Comparison of ENCODE assay signal across 8 cellular contexts in the genomic region with DNA sequence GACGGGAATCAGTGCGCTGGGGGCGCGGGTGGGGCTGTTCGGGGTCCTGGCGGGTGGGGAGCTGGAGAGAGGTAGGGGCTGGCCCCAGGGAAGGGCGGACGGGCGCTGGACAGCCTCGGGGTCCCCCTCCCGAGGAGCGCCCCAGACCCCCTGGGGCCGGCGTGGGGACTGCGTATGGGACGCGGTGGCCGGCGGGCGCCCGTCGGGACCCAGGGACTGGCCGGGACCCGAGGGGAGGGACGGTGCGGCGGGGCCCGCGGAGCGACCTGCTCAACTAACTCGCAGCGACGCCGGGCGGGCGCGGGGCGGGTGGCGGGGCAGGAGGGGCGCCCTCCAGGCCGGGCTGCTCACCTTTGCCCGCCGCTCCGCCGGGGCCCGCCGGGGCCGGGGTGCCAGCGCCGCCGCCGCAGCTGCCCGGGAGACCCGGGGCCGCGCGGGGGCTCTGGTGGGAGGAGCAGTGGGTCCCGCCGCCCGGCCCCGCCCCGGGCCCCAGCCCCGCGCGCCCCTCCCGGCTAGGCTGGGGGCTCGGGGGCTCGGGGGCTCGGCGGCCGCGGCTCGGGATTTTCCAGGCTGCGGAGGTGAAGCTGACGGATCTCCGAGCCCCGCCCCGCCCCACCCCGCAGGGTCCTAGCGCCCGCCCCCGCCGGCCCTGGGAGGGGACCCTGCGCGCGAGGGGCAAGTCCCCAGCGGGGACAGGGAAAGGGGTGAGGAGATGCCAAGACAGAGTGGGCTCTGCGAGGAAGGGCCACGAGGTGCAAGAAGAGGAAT. TPM values are rescaled to one million over a fixed set of nuclear protein-coding genes. Genes with fewer than 3 reads are reported as not detected.
A peak's percentile ranks its signal among the peaks of the same experiment; 100 is the strongest.
DNase-seq lines count a peak whose midpoint lies in the region; ATAC-seq, FAIRE-seq and TF ChIP-seq lines count a peak whose summit lies in the region.

No MANE protein-coding gene starts in this region.

- H4K20me1 ChIP-seq in endothelial cell of umbilical vein (replicated peaks; ENCODE audit: control insufficient read depth, extremely low read depth, insufficient read depth, low read length), result no peaks in the 10 kb centered on the region

- peak overlapping the region; percentile 58 for H2AFZ ChIP-seq in endothelial cell of umbilical vein (ENCODE audit: low read depth, low read length)

- H3K4me3 Mint-ChIP-seq in nephron, result peak overlapping the region; percentile 83 to 93 (median 88)

- H3K9me3 ChIP-seq in endothelial cell of umbilical vein (replicated peaks; ENCODE audit: control insufficient read depth, insufficient read depth, low read length) (no peaks in the 10 kb centered on the region), thoracic aorta (no peaks in the 10 kb centered on the region), MG63 (no peaks in the 10 kb centered on the region)

- POLR2A ChIA-PET in endothelial cell of umbilical vein (lab: Charles Lee), result no interaction called here

- no peaks in the 10 kb centered on the region for H3K9me1 ChIP-seq in endothelial cell of umbilical vein (replicated peaks; ENCODE audit: control insufficient read depth, extremely low read depth, insufficient read depth, low read length)

- no peak overlapping the region for H3K9ac ChIP-seq in endothelial cell of umbilical vein (replicated peaks; ENCODE audit: extremely low read depth, insufficient read depth, low read length)

- dilution Hi-C loops in endothelial cell of umbilical vein (cut with MboI; ENCODE audit: extremely low pct_ligation_motif_present, low sequenced_read_pairs), result no loop called here

- H3K4me1 Mint-ChIP-seq in nephron, result peaks cover 22% of the 10 kb centered on the region

- no peaks in the 10 kb centered on the region for H3K27me3 ChIP-seq in endothelial cell of umbilical vein (ENCODE audit: control insufficient read depth in 2 of 2, insufficient read depth in 2 of 2, low read length in 2 of 2)
- H3K27me3 ChIP-seq in thoracic aorta (replicated peaks; ENCODE audit: insufficient read depth), result no peaks in the 10 kb centered on the region
- H3K27me3 ChIP-seq in MG63, result no peaks in the 10 kb centered on the region

- no TSS peak for BruUV-seq in endothelial cell of umbilical vein (replicated peaks; lab: Mats Ljungman, UMichigan)

- H3K36me3 Mint-ChIP-seq in nephron (ENCODE audit: low read depth), result no peaks in the 10 kb centered on the region

- TF ChIP-seq POLR2A in endothelial cell of umbilical vein (IDR thresholded peaks at IDR 0.05; ENCODE audit: low read depth, low read length), result no peak

- no peaks in the 10 kb centered on the region for H3K79me2 ChIP-seq in endothelial cell of umbilical vein (ENCODE audit: control insufficient read depth, insufficient read depth, low read length)

- H3K27ac Mint-ChIP-seq in nephron, result peak overlapping the region in 1 of 3 experiments; percentile 53

- H3K36me3 ChIP-seq in endothelial cell of umbilical vein (ENCODE audit: control insufficient read depth in 2 of 2, extremely low read depth in 1 of 2, insufficient read depth in 2 of 2, low read length in 2 of 2), result no peaks in the 10 kb centered on the region
- no peaks in the 10 kb centered on the region for H3K36me3 ChIP-seq in thoracic aorta
- H3K36me3 ChIP-seq in MG63, result no peaks in the 10 kb centered on the region

- DNase-seq in NCI-H1048 (lab: John Stamatoyannopoulos, UW), result peak; percentile 11
- DNase-seq in activated CD8-positive, alpha-beta memory T cell treated with anti-CD3 and anti-CD28 coated beads, Interleukin-2, amount 50 U/mL, for 24 hours (ENCODE audit: extremely low read depth), result peak; percentile 3
- no peak for DNase-seq in endothelial cell of umbilical vein (ENCODE audit: low read depth, low spot score)
- DNase-seq in thoracic aorta (ENCODE audit: low spot score), result no peak
- DNase-seq in MG63, result no peak

- intact Hi-C loops in endothelial cell of umbilical vein (cut with micrococcal nuclease), result no loop called here

- H3K9me3 Mint-ChIP-seq in nephron, result no peaks in the 10 kb centered on the region

- no peak overlapping the region for H3K27ac ChIP-seq in endothelial cell of umbilical vein (ENCODE audit: insufficient read depth, low read depth, low read length)
- H3K27ac ChIP-seq in thoracic aorta, result no peak overlapping the region

- H3K4me1 ChIP-seq in endothelial cell of umbilical vein (ENCODE audit: control insufficient read depth, extremely low read depth, insufficient read depth, low read length), result peaks cover 3% of the 10 kb centered on the region
- peaks cover 9 to 40% of the 10 kb centered on the region in 2 donors for H3K4me1 ChIP-seq in thoracic aorta (ENCODE audit: control insufficient read depth in 1 of 2, low read depth in 2 of 2)

- FAIRE-seq in endothelial cell of umbilical vein (lab: Jason Lieb, UNC), result no peak

- H3K27me3 Mint-ChIP-seq in nephron (ENCODE audit: low read depth), result peaks cover 4% of the 10 kb centered on the region

- peak overlapping the region; percentile 44 for H3K4me3 ChIP-seq in GM12875 (ENCODE audit: low read depth, low read length)
- peak overlapping the region in 1 of 3 experiments; percentile 50 for H3K4me3 ChIP-seq in endothelial cell of umbilical vein (replicated peaks in 1 of 3; ENCODE audit: insufficient read depth in 1 of 3, low read depth in 1 of 3, low read length in 3 of 3)
- peak overlapping the region; percentile 85 for H3K4me3 ChIP-seq in thoracic aorta
- no peak overlapping the region for H3K4me3 ChIP-seq in MG63

- ATAC-seq in thoracic aorta (ENCODE audit: insufficient number of reproducible peaks, low FRiP score, low read depth) (no peak), GM19023 (IDR thresholded peaks at IDR 0.05; ENCODE audit: unreplicated experiment) (no peak)

- TF ChIP-seq CTCF in GM12875 (IDR thresholded peaks at IDR 0.05; ENCODE audit: borderline replicate concordance, insufficient read depth, low read depth, low read length), result no peak
- TF ChIP-seq CTCF in endothelial cell of umbilical vein (IDR thresholded peaks at IDR 0.05; ENCODE audit: extremely low read depth in 1 of 2, insufficient read depth in 1 of 2, low read depth in 1 of 2, low read length in 2 of 2), result no peak
- no peak for TF ChIP-seq CTCF in nephron (IDR thresholded peaks at IDR 0.05; ENCODE audit: unreplicated experiment in 3 of 3)
- no peak for TF ChIP-seq CTCF in thoracic aorta (IDR thresholded peaks at IDR 0.05)

- CTCF ChIA-PET in endothelial cell of umbilical vein (lab: Charles Lee), result interaction anchor here (1.0 to 2.7 kb wide), 6 partner anchors 8 to 56 kb away, joined by 3 to 16 read pairs (median 6); partner anchors contain the start of gene STARD10

- H3K4me2 ChIP-seq in endothelial cell of umbilical vein (ENCODE audit: insufficient read depth, low read length), result no peak overlapping the region

TF ChIP-seq in endothelial cell of umbilical vein, 7 proteins besides CTCF, POLR2A, EP300 and RAD21:
- TF ChIP-seq JUN (IDR thresholded peaks at IDR 0.05; ENCODE audit: borderline replicate concordance, insufficient read depth, insufficient read length, low read depth), result no peak
- no peak for TF ChIP-seq EZH2 (IDR thresholded peaks at IDR 0.05; ENCODE audit: borderline replicate concordance, low read depth, low read length, severe bottlenecking)
- TF ChIP-seq, protein P1, sequence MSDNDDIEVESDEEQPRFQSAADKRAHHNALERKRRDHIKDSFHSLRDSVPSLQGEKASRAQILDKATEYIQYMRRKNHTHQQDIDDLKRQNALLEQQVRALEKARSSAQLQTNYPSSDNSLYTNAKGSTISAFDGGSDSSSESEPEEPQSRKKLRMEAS (IDR thresholded peaks at IDR 0.05; ENCODE audit: insufficient read depth, insufficient read length), result no peak
- TF ChIP-seq FOS (IDR thresholded peaks at IDR 0.05; ENCODE audit: borderline replicate concordance, insufficient read depth, low read length), result no peak
- TF ChIP-seq MYC (IDR thresholded peaks at IDR 0.05; ENCODE audit: low read depth, low read length), result no peak
- no peak for TF ChIP-seq POLR2AphosphoS5 (IDR thresholded peaks at IDR 0.05; ENCODE audit: insufficient read depth, low read depth, low read length)
- no peak for TF ChIP-seq GATA2 (IDR thresholded peaks at IDR 0.05; ENCODE audit: insufficient read depth, insufficient read length, low read depth, low read length)
TF ChIP-seq in endothelial cell of umbilical vein: peak in this region for 0.

RNA-seq across cellular contexts. Expression of gene STARD10, which starts 12.3 kb away (rescaled TPM):
- total RNA-seq in endothelial cell of umbilical vein, result 14.4 and 16.1 TPM in 2 replicates
- polyA plus RNA-seq in endothelial cell of umbilical vein, result 22.5 and 23.2 TPM in 2 replicates
- 21.4 and 23.1 TPM in 2 replicates for polyA plus RNA-seq in endothelial cell of umbilical vein (2011; cell fraction: cytosol; rRNA removed)
- 10.3 and 14.7 TPM in 2 replicates for polyA plus RNA-seq in endothelial cell of umbilical vein (2011; cell fraction: nucleus; rRNA removed)
- polyA plus RNA-seq in endothelial cell of umbilical vein (2012), result 14.6 and 26.1 TPM in 2 replicates
- polyA minus RNA-seq in endothelial cell of umbilical vein, result 16.3 and 24.0 TPM in 2 replicates
- polyA minus RNA-seq in endothelial cell of umbilical vein (2011; cell fraction: cytosol; rRNA and poly(A)+ RNA removed), result 4.6 TPM
- polyA minus RNA-seq in endothelial cell of umbilical vein (2011; cell fraction: nucleus; rRNA and poly(A)+ RNA removed), result 2.8 and 2.9 TPM in 2 replicates
- total RNA-seq in thoracic aorta, result 10 to 100 TPM; 24.3 to 57.3 TPM
- total RNA-seq in MG63 (2014; rRNA removed; shearing (Covaris generic); ENCODE audit: low replicate concordance), result 0.91 and 15.1 TPM in 2 replicates

RNA-seq across cellular contexts. Expression of gene ARAP1, which starts 29.3 kb away (rescaled TPM):
- 66.2 and 78.3 TPM in 2 replicates for total RNA-seq in endothelial cell of umbilical vein
- polyA plus RNA-seq in endothelial cell of umbilical vein, result 35.8 and 36.8 TPM in 2 replicates
- polyA plus RNA-seq in endothelial cell of umbilical vein (2011; cell fraction: cytosol; rRNA removed), result 37.5 and 54.2 TPM in 2 replicates
- 106 and 123 TPM in 2 replicates for polyA plus RNA-seq in endothelial cell of umbilical vein (2011; cell fraction: nucleus; rRNA removed)
- polyA plus RNA-seq in endothelial cell of umbilical vein (2012), result 54.5 and 56.0 TPM in 2 replicates
- 67.3 and 74.8 TPM in 2 replicates for polyA minus RNA-seq in endothelial cell of umbilical vein
- polyA minus RNA-seq in endothelial cell of umbilical vein (2011; cell fraction: cytosol; rRNA and poly(A)+ RNA removed), result 22.0 TPM
- polyA minus RNA-seq in endothelial cell of umbilical vein (2011; cell fraction: nucleus; rRNA and poly(A)+ RNA removed), result 61.9 and 69.4 TPM in 2 replicates
- total RNA-seq in thoracic aorta, result 100 to 1,000 TPM in 1 of 2 donors, 10 to 100 TPM in 1; 76.5 to 103 TPM
- 55.6 and 92.4 TPM in 2 replicates for total RNA-seq in MG63 (2014; rRNA removed; shearing (Covaris generic); ENCODE audit: low replicate concordance)

RNA-seq across cellular contexts. Expression of gene ATG16L2, which starts 32.7 kb away (rescaled TPM):
- total RNA-seq in endothelial cell of umbilical vein, result 24.7 and 26.5 TPM in 2 replicates
- 30.5 TPM in 2 replicates for polyA plus RNA-seq in endothelial cell of umbilical vein
- polyA plus RNA-seq in endothelial cell of umbilical vein (2011; cell fraction: cytosol; rRNA removed), result 6.3 and 10.5 TPM in 2 replicates
- 210 and 272 TPM in 2 replicates for polyA plus RNA-seq in endothelial cell of umbilical vein (2011; cell fraction: nucleus; rRNA removed)
- 13.6 and 19.3 TPM in 2 replicates for polyA plus RNA-seq in endothelial cell of umbilical vein (2012)
- 29.0 and 38.9 TPM in 2 replicates for polyA minus RNA-seq in endothelial cell of umbilical vein
- polyA minus RNA-seq in endothelial cell of umbilical vein (2011; cell fraction: cytosol; rRNA and poly(A)+ RNA removed), result 3.0 TPM
- 43.4 and 44.2 TPM in 2 replicates for polyA minus RNA-seq in endothelial cell of umbilical vein (2011; cell fraction: nucleus; rRNA and poly(A)+ RNA removed)
- 10 to 100 TPM; 36.0 to 65.5 TPM for total RNA-seq in thoracic aorta
- 2.2 and 5.1 TPM in 2 replicates for total RNA-seq in MG63 (2014; rRNA removed; shearing (Covaris generic); ENCODE audit: low replicate concordance)

Comparison
In these comparisons a context has a peak if more than half of its experiments do, and no peak if none do; other contexts are left out.
1. DNase-seq: peak in NCI-H1048 (single experiment) and activated CD8-positive, alpha-beta memory T cell treated with anti-CD3 and anti-CD28 coated beads, Interleukin-2, amount 50 U/mL, for 24 hours (single experiment); none in endothelial cell of umbilical vein (single experiment), thoracic aorta (single experiment) and MG63 (single experiment).